Comparison of ENCODE assay signal across 29 cellular contexts in the genomic region with DNA sequence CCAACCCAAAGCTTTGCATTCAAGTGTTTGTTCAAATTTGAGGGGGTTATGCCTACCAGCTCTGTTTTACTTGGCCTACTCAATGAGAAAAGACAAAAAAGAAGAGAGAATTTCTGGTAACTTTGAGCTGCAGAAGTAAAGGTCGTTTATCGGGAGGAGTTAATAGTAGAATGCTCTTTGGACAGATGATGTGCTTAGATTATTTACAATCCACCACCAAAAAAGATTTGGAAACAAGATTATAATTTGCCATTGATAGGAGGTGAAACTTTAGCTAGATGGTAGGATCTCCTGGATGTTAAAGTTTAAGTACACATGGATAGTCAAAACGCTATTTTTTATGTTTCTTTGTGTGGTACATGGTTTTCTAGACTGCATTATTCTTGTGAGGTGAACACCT.
"Had no signal": no experiment of that assay in that cellular context is flagged by ENCODE, and none has a peak within 500 bp of the region (broad histone marks: within the 10 kb centered on the region; RNA-seq: fewer than 3 reads in every experiment).

No MANE protein-coding gene starts in this region.

- H3K27ac Mint-ChIP-seq: stimulated activated effector memory CD8-positive, alpha-beta T cell treated with anti-CD3 and anti-CD28 coated beads, Interleukin-12 subunit alpha, Interleukin-12 subunit beta, amount 100 ng/mL, for 72 hours; stimulated activated memory B cell treated with anti-CD40 and anti-IgM and Interleukin-4, amounts not matched to agents 10 μg/mL and 1 μg/mL and 100 μg/mL, for 72 hours; stimulated activated naive B cell treated with anti-CD40 and anti-IgM and Interleukin-4, amounts not matched to agents 10 μg/mL and 1 μg/mL and 100 μg/mL, for 72 hours; stimulated activated naive CD8-positive, alpha-beta T cell treated with anti-CD3 and anti-CD28 coated beads, Interleukin-15, Interleukin-2, amounts not matched to agents 100 ng/mL and 50 ng/mL, for 24 hours; type B pancreatic cell had no signal

- H3K27ac ChIP-seq: stomach, suprapubic skin, testis, thoracic aorta, thyroid gland, tibial artery, tibial nerve, transverse colon, upper lobe of left lung, upper lobe of right lung, uterus, vagina had no signal

- H3K4me1 Mint-ChIP-seq: stimulated activated effector memory CD8-positive, alpha-beta T cell treated with anti-CD3 and anti-CD28 coated beads, Interleukin-12 subunit alpha, Interleukin-12 subunit beta, amount 100 ng/mL, for 72 hours; stimulated activated memory B cell treated with anti-CD40 and anti-IgM and Interleukin-4, amounts not matched to agents 10 μg/mL and 1 μg/mL and 100 μg/mL, for 72 hours; stimulated activated naive B cell treated with anti-CD40 and anti-IgM and Interleukin-4, amounts not matched to agents 10 μg/mL and 1 μg/mL and 100 μg/mL, for 72 hours; stimulated activated naive CD8-positive, alpha-beta T cell treated with anti-CD3 and anti-CD28 coated beads, Interleukin-15, amount 100 ng/mL, for 72 hours had no signal

- H3K9me3 Mint-ChIP-seq: stimulated activated effector memory CD8-positive, alpha-beta T cell treated with anti-CD3 and anti-CD28 coated beads, Interleukin-12 subunit alpha, Interleukin-12 subunit beta, amount 100 ng/mL, for 72 hours; stimulated activated memory B cell treated with anti-CD40 and anti-IgM and Interleukin-4, amounts not matched to agents 10 μg/mL and 1 μg/mL and 100 μg/mL, for 72 hours; stimulated activated naive B cell treated with anti-CD40 and anti-IgM and Interleukin-4, amounts not matched to agents 10 μg/mL and 1 μg/mL and 100 μg/mL, for 72 hours; stimulated activated naive CD8-positive, alpha-beta T cell treated with anti-CD3 and anti-CD28 coated beads, Interleukin-15, amount 100 ng/mL, for 72 hours; stimulated activated naive CD8-positive, alpha-beta T cell treated with anti-CD3 and anti-CD28 coated beads, Interleukin-15, Interleukin-2, amounts not matched to agents 100 ng/mL and 50 ng/mL, for 24 hours; type B pancreatic cell had no signal

- H3K9me3 ChIP-seq: stomach, suprapubic skin, testis, thoracic aorta, thyroid gland, tibial artery, tibial nerve, transverse colon, upper lobe of left lung, upper lobe of right lung, uterus, vagina had no signal

- H3K36me3 ChIP-seq: stomach, suprapubic skin, thoracic aorta, thyroid gland, tibial artery, tibial nerve, transverse colon, upper lobe of left lung, upper lobe of right lung, uterus, vagina had no signal

- H3K27me3 Mint-ChIP-seq: stimulated activated naive CD8-positive, alpha-beta T cell treated with anti-CD3 and anti-CD28 coated beads, Interleukin-15, amount 100 ng/mL, for 72 hours; stimulated activated naive CD8-positive, alpha-beta T cell treated with anti-CD3 and anti-CD28 coated beads, Interleukin-15, Interleukin-2, amounts not matched to agents 100 ng/mL and 50 ng/mL, for 24 hours had no signal

- H3K36me3 Mint-ChIP-seq: stimulated activated effector memory CD8-positive, alpha-beta T cell treated with anti-CD3 and anti-CD28 coated beads, Interleukin-12 subunit alpha, Interleukin-12 subunit beta, amount 100 ng/mL, for 72 hours; stimulated activated memory B cell treated with anti-CD40 and anti-IgM and Interleukin-4, amounts not matched to agents 10 μg/mL and 1 μg/mL and 100 μg/mL, for 72 hours; stimulated activated naive B cell treated with anti-CD40 and anti-IgM and Interleukin-4, amounts not matched to agents 10 μg/mL and 1 μg/mL and 100 μg/mL, for 72 hours; type B pancreatic cell had no signal

- ATAC-seq: stimulated activated effector memory CD8-positive, alpha-beta T cell treated with anti-CD3 and anti-CD28 coated beads, Interleukin-12 subunit alpha, Interleukin-12 subunit beta, amount 100 ng/mL, for 72 hours; stimulated activated memory B cell treated with anti-CD40 and anti-IgM and Interleukin-4, amounts not matched to agents 10 μg/mL and 1 μg/mL and 100 μg/mL, for 72 hours; stimulated activated naive B cell treated with anti-CD40 and anti-IgM and Interleukin-4, amounts not matched to agents 10 μg/mL and 1 μg/mL and 100 μg/mL, for 72 hours; stimulated activated naive CD8-positive, alpha-beta T cell treated with anti-CD3 and anti-CD28 coated beads, Interleukin-15, amount 100 ng/mL, for 72 hours; stimulated activated naive CD8-positive, alpha-beta T cell treated with anti-CD3 and anti-CD28 coated beads, Interleukin-15, Interleukin-2, amounts not matched to agents 100 U/mL and 50 U/mL, for 24 hours; upper lobe of right lung had no signal

- H3K4me1 ChIP-seq: stomach, suprapubic skin, testis, thyroid gland, tibial artery, tibial nerve, transverse colon, upper lobe of left lung, upper lobe of right lung, uterus, vagina had no signal

- DNase-seq: stimulated activated CD4-positive, alpha-beta T cell treated with anti-CD3 and anti-CD28 coated beads, Interleukin-2, amount 100 ng/mL, for 48 hours; stimulated activated CD4-positive, alpha-beta T cell treated with anti-CD3 and anti-CD28 coated beads, Interleukin-4, amount 100 ng/mL, for 1 hour; stimulated activated CD4-positive, alpha-beta T cell treated with anti-CD3 and anti-CD28 coated beads, Interleukin-4, amount 100 ng/mL, for 24 hours; stimulated activated CD4-positive, alpha-beta T cell treated with anti-CD3 and anti-CD28 coated beads, Interleukin-4, amount 100 ng/mL, for 4 hours; stimulated activated CD8-positive, alpha-beta memory T cell treated with anti-CD3 and anti-CD28 coated beads, Interleukin-4, amount 100 ng/mL, for 48 hours; stimulated activated naive B cell treated with anti-CD40 and anti-IgM and Interleukin-4, amounts not matched to agents 10 μg/mL and 1 μg/mL and 100 μg/mL, for 72 hours; stimulated activated naive CD4-positive, alpha-beta T cell; stimulated activated naive CD4-positive, alpha-beta T cell treated with Interleukin-2 at 50 U/mL for 16 hours; stimulated activated naive CD8-positive, alpha-beta T cell treated with anti-CD3 and anti-CD28 coated beads, Interleukin-15, amount 100 ng/mL, for 72 hours; stimulated activated naive CD8-positive, alpha-beta T cell treated with anti-CD3 and anti-CD28 coated beads, Interleukin-15, Interleukin-2, amounts not matched to agents 100 U/mL and 50 U/mL, for 24 hours; stomach; substantia nigra; testis; thyroid gland; tibial artery; transverse colon; trophoblast cell; upper lobe of left lung; upper lobe of right lung; uterus had no signal

- H3K4me3 ChIP-seq: stomach, suprapubic skin, testis, thoracic aorta, thyroid gland, tibial artery, tibial nerve, transverse colon, upper lobe of left lung, upper lobe of right lung, uterus, vagina had no signal

- FAIRE-seq: urothelium cell line had no signal

- H3K4me3 Mint-ChIP-seq: stimulated activated effector memory CD8-positive, alpha-beta T cell treated with anti-CD3 and anti-CD28 coated beads, Interleukin-12 subunit alpha, Interleukin-12 subunit beta, amount 100 ng/mL, for 72 hours; stimulated activated memory B cell treated with anti-CD40 and anti-IgM and Interleukin-4, amounts not matched to agents 10 μg/mL and 1 μg/mL and 100 μg/mL, for 72 hours; stimulated activated naive B cell treated with anti-CD40 and anti-IgM and Interleukin-4, amounts not matched to agents 10 μg/mL and 1 μg/mL and 100 μg/mL, for 72 hours; stimulated activated naive CD8-positive, alpha-beta T cell treated with anti-CD3 and anti-CD28 coated beads, Interleukin-15, amount 100 ng/mL, for 72 hours; stimulated activated naive CD8-positive, alpha-beta T cell treated with anti-CD3 and anti-CD28 coated beads, Interleukin-15, Interleukin-2, amounts not matched to agents 100 ng/mL and 50 ng/mL, for 24 hours; type B pancreatic cell had no signal

- H3K27me3 ChIP-seq: stomach, suprapubic skin, testis, thyroid gland, tibial artery, tibial nerve, transverse colon, upper lobe of left lung, upper lobe of right lung, uterus, vagina had no signal
